ENCODE assay signal across 21 cellular contexts in the genomic region with DNA sequence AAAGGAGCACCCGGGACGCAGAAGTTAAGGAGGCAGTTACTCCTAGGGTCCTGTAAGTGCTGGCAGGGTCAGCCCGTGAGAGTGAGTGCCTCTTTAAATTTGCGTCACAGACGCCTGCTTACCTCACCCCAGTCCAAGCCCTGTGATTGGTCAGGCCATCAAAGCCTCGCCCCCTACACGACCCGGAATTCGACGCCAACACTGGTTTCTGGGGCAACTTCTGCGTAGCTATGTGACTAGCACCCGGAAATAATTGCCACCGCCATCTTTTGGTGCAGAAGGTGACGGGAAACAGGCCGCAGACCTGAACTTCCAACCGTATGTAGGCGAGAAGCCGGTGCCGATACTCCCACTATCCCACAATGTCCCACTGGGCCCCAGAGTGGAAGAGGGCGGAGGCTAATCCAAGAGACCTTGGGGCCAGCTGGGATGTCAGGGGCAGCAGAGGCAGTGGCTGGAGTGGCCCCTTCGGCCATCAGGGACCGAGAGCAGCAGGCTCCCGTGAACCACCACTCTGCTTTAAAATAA. TPM values are rescaled to one million over a fixed set of nuclear protein-coding genes. Genes with fewer than 3 reads are reported as not detected.
A peak's percentile ranks its signal among the peaks of the same experiment; 100 is the strongest.
DNase-seq lines count a peak whose midpoint lies in the region; ATAC-seq, FAIRE-seq and TF ChIP-seq lines count a peak whose summit lies in the region.
"Had no signal": no experiment of that assay in that cellular context is flagged by ENCODE, and none has a peak within 500 bp of the region (broad histone marks: within the 10 kb centered on the region; RNA-seq: fewer than 3 reads in every experiment).

A gene (plus strand): TSS at position 265 of the 528 bp plus-strand sequence. CDS start 98 bp downstream, at position 363.

- H3K4me1 ChIP-seq in SK-N-SH (ENCODE audit: control insufficient read depth in 1 of 2, insufficient read depth in 2 of 2, low read depth in 1 of 2, low read length in 1 of 2) (no peaks in the 10 kb centered on the region), kidney (ENCODE audit: control insufficient read depth in 1 of 2, insufficient read depth in 1 of 2, low read depth in 1 of 2, low read length in 2 of 2) (no peaks in the 10 kb centered on the region)
- H3K4me1 ChIP-seq: BE2C had no signal

- TF ChIP-seq CTCF in SK-N-SH (IDR thresholded peaks at IDR 0.05) = no peak
- TF ChIP-seq CTCF in kidney (IDR thresholded peaks at IDR 0.05; ENCODE audit: borderline replicate concordance, extremely low read depth, insufficient read depth) = no peak

- FAIRE-seq in kidney (lab: Jason Lieb, UNC) = no peak
- FAIRE-seq: D721Med, HepG2 had no signal

- DNase-seq in H7 = peak; percentile 11
- DNase-seq in NCI-H1436 treated with DMSO at 0.1 percent for 48 hours (lab: John Stamatoyannopoulos, UW) = peak; percentile 45
- no peak for DNase-seq in SK-N-SH
- DNase-seq in kidney = peak; percentile 58
- DNase-seq in NCI-H2196 (lab: John Stamatoyannopoulos, UW; ENCODE audit: unreplicated experiment) = no peak
- DNase-seq: BE2C, GOT3, KG1, NCI-H1105, NCI-H1694 treated with DMSO at 0.1 percent for 48 hours, NCI-H2107, NCI-H226, NCI-H510A treated with DMSO at 0.1 percent for 48 hours, NCI-H748 treated with DMSO at 0.1 percent for 48 hours, T-helper 1 cell had no signal

- ATAC-seq in GM21717 (IDR thresholded peaks at IDR 0.05; ENCODE audit: unreplicated experiment) (no peak), HG03196 (IDR thresholded peaks at IDR 0.05; ENCODE audit: unreplicated experiment) (no peak), GM19395 (IDR thresholded peaks at IDR 0.05; ENCODE audit: unreplicated experiment) (no peak)
- ATAC-seq: HepG2 had no signal

- H3K4me2 ChIP-seq in SK-N-SH = peak within 1 kb of the TSS; percentile 21; the same call in 1 of the 2 replicates

- intact Hi-C loops in kidney (cut with DNase I) = no loop called here

- H3K79me2 ChIP-seq in SK-N-SH (ENCODE audit: insufficient read depth) = no peaks in the 10 kb centered on the region

- POLR2A ChIA-PET in SK-N-SH (lab: Yijun Ruan, JAX) = no interaction called here

- H3K4me3 ChIP-seq in H7 (ENCODE audit: insufficient read depth, low read depth, low read length) (no peak within 1 kb of the TSS), SK-N-SH (ENCODE audit: low read depth in 2 of 2, low read length in 1 of 2) (peak within 1 kb of the TSS; percentile 19 to 49; a peak in 3 of 4 replicates), kidney (ENCODE audit: low read length in 2 of 2) (no peak within 1 kb of the TSS)

- WGBS in SK-N-SH (ENCODE audit: low lambda C conversion rate) = 56% methylated on average over 13 of the region's 23 CpGs

- H3K36me3 ChIP-seq in H7 (replicated peaks; ENCODE audit: control insufficient read depth, insufficient read depth, low read length) (no peaks in the 10 kb centered on the region), SK-N-SH (replicated peaks in 1 of 2; ENCODE audit: control insufficient read depth in 1 of 2, insufficient read depth in 2 of 2, low read length in 1 of 2) (no peaks in the 10 kb centered on the region), kidney (ENCODE audit: control insufficient read depth in 1 of 2, insufficient read depth in 2 of 2, low read length in 2 of 2) (no peaks in the 10 kb centered on the region)
- H3K36me3 ChIP-seq: BE2C had no signal

- no peaks in the 10 kb centered on the region for H3K27me3 ChIP-seq in H7 (ENCODE audit: control insufficient read depth, insufficient read depth, low read length)
- no peaks in the 10 kb centered on the region for H3K27me3 ChIP-seq in SK-N-SH (ENCODE audit: insufficient read depth)
- H3K27me3 ChIP-seq: BE2C had no signal

- no peak for TF ChIP-seq RAD21 in SK-N-SH (IDR thresholded peaks at IDR 0.05; ENCODE audit: low read length)

- H3K27ac ChIP-seq in SK-N-SH (ENCODE audit: low read depth in 2 of 2, low read length in 1 of 2) (no peak within 1 kb of the TSS), kidney (ENCODE audit: low read depth in 2 of 2, low read length in 2 of 2) (no peak within 1 kb of the TSS)

- no peaks in the 10 kb centered on the region for H4K20me1 ChIP-seq in SK-N-SH (ENCODE audit: insufficient read depth)

- CTCF ChIA-PET in SK-N-SH (lab: Yijun Ruan, JAX) = interaction anchor here (0.9 kb wide), 1 partner anchor 9 kb away, joined by 3 read pairs; no protein-coding TSS in a partner anchor

- no peaks in the 10 kb centered on the region for H3F3A ChIP-seq in SK-N-SH (replicated peaks; ENCODE audit: insufficient read depth)

- no peak within 1 kb of the TSS for H3K9ac ChIP-seq in SK-N-SH
- no peak within 1 kb of the TSS for H3K9ac ChIP-seq in kidney (ENCODE audit: low read length in 2 of 2)

- no peak for TF ChIP-seq EP300 in SK-N-SH (IDR thresholded peaks at IDR 0.05; ENCODE audit: borderline replicate concordance in 1 of 2, low read depth in 1 of 2, low read length in 1 of 2)

- 0 out of 2 replicates have a peak within 1 kb of the TSS, but pooled peaks have one; percentile 63 for H2AFZ ChIP-seq in SK-N-SH (ENCODE audit: low read depth)

- H3K9me2 ChIP-seq in SK-N-SH = no peaks in the 10 kb centered on the region

- no peaks in the 10 kb centered on the region for H3K9me3 ChIP-seq in SK-N-SH
- no peaks in the 10 kb centered on the region for H3K9me3 ChIP-seq in kidney (ENCODE audit: control insufficient read depth in 1 of 2, low read length in 2 of 2)
- H3K9me3 ChIP-seq: BE2C had no signal

TF ChIP-seq in SK-N-SH, 30 proteins besides CTCF, POLR2A, EP300 and RAD21 (continues in another document):
- TF ChIP-seq ELF1 (IDR thresholded peaks at IDR 0.05) (peak; percentile 36; the same call in 1 of the 2 replicates), TCF12 (IDR thresholded peaks at IDR 0.05) (no peak), TAF1 (IDR thresholded peaks at IDR 0.05; ENCODE audit: borderline replicate concordance, low read depth, low read length) (no peak), NRF1 (IDR thresholded peaks at IDR 0.05; ENCODE audit: low read depth, low read length) (no peak), MXI1 (IDR thresholded peaks at IDR 0.05; ENCODE audit: low read depth, low read length) (no peak), EZH2phosphoT487 (IDR thresholded peaks at IDR 0.05; ENCODE audit: borderline replicate concordance, low read depth) (no peak), NFIC (IDR thresholded peaks at IDR 0.05; ENCODE audit: borderline replicate concordance) (no peak), YY1 (IDR thresholded peaks at IDR 0.05; ENCODE audit: low read depth) (peak; percentile 58; the same call in 1 of the 2 replicates), FOXM1 (IDR thresholded peaks at IDR 0.05; ENCODE audit: low read depth) (no peak), RFX5 (IDR thresholded peaks at IDR 0.05; ENCODE audit: low read length) (no peak), RXRA (IDR thresholded peaks at IDR 0.05; ENCODE audit: borderline replicate concordance, low read depth) (no peak)
- TF ChIP-seq, protein P1, sequence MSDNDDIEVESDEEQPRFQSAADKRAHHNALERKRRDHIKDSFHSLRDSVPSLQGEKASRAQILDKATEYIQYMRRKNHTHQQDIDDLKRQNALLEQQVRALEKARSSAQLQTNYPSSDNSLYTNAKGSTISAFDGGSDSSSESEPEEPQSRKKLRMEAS (IDR thresholded peaks at IDR 0.05; ENCODE audit: low read depth) = peak; percentile 53
- TF ChIP-seq, protein P2, sequence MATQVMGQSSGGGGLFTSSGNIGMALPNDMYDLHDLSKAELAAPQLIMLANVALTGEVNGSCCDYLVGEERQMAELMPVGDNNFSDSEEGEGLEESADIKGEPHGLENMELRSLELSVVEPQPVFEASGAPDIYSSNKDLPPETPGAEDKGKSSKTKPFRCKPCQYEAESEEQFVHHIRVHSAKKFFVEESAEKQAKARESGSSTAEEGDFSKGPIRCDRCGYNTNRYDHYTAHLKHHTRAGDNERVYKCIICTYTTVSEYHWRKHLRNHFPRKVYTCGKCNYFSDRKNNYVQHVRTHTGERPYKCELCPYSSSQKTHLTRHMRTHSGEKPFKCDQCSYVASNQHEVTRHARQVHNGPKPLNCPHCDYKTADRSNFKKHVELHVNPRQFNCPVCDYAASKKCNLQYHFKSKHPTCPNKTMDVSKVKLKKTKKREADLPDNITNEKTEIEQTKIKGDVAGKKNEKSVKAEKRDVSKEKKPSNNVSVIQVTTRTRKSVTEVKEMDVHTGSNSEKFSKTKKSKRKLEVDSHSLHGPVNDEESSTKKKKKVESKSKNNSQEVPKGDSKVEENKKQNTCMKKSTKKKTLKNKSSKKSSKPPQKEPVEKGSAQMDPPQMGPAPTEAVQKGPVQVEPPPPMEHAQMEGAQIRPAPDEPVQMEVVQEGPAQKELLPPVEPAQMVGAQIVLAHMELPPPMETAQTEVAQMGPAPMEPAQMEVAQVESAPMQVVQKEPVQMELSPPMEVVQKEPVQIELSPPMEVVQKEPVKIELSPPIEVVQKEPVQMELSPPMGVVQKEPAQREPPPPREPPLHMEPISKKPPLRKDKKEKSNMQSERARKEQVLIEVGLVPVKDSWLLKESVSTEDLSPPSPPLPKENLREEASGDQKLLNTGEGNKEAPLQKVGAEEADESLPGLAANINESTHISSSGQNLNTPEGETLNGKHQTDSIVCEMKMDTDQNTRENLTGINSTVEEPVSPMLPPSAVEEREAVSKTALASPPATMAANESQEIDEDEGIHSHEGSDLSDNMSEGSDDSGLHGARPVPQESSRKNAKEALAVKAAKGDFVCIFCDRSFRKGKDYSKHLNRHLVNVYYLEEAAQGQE (IDR thresholded peaks at IDR 0.05; ENCODE audit: low read depth, low read length) = no peak
- TF ChIP-seq, protein P3, sequence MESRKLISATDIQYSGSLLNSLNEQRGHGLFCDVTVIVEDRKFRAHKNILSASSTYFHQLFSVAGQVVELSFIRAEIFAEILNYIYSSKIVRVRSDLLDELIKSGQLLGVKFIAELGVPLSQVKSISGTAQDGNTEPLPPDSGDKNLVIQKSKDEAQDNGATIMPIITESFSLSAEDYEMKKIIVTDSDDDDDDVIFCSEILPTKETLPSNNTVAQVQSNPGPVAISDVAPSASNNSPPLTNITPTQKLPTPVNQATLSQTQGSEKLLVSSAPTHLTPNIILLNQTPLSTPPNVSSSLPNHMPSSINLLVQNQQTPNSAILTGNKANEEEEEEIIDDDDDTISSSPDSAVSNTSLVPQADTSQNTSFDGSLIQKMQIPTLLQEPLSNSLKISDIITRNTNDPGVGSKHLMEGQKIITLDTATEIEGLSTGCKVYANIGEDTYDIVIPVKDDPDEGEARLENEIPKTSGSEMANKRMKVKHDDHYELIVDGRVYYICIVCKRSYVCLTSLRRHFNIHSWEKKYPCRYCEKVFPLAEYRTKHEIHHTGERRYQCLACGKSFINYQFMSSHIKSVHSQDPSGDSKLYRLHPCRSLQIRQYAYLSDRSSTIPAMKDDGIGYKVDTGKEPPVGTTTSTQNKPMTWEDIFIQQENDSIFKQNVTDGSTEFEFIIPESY (IDR thresholded peaks at IDR 0.05; ENCODE audit: borderline replicate concordance, low read depth) = 0 out of 2 replicates have a peak, but pooled peaks have one; percentile 26

RNA-seq across cellular contexts. Expression of the gene that starts here (rescaled TPM):
- total RNA-seq in H7 (2014; rRNA removed; shearing (Covaris generic)) = not detected in 2 replicates
- 0.18 and 0.23 TPM in 2 replicates for polyA plus RNA-seq in SK-N-SH (2012; rRNA removed)
- polyA plus RNA-seq in SK-N-SH (2012; cell fraction: cytosol; rRNA removed) = 0.30 and 0.31 TPM in 2 replicates
- 0.06 and 0.13 TPM in 2 replicates for polyA plus RNA-seq in SK-N-SH (2012; cell fraction: nucleus; rRNA removed)
- total RNA-seq in kidney = not detected
- polyA plus RNA-seq in kidney (ENCODE audit: insufficient read depth, low read depth, low replicate concordance) = not detected
- total RNA-seq: A673, HepG2 had no signal
- polyA plus RNA-seq: HepG2 had no signal

Comparison
In these comparisons a context has a peak if more than half of its experiments do, and no peak if none do; other contexts are left out.
1. Peak in DNase-seq in H7; RNA of the gene not detected or under 1 TPM.
2. Peak in DNase-seq in kidney; RNA of the gene not detected or under 1 TPM.
3. H3K4me3 ChIP-seq: peak in SK-N-SH (2 of 2); none in H7 (single experiment) and kidney (0 of 2).